In the genomic region with DNA sequence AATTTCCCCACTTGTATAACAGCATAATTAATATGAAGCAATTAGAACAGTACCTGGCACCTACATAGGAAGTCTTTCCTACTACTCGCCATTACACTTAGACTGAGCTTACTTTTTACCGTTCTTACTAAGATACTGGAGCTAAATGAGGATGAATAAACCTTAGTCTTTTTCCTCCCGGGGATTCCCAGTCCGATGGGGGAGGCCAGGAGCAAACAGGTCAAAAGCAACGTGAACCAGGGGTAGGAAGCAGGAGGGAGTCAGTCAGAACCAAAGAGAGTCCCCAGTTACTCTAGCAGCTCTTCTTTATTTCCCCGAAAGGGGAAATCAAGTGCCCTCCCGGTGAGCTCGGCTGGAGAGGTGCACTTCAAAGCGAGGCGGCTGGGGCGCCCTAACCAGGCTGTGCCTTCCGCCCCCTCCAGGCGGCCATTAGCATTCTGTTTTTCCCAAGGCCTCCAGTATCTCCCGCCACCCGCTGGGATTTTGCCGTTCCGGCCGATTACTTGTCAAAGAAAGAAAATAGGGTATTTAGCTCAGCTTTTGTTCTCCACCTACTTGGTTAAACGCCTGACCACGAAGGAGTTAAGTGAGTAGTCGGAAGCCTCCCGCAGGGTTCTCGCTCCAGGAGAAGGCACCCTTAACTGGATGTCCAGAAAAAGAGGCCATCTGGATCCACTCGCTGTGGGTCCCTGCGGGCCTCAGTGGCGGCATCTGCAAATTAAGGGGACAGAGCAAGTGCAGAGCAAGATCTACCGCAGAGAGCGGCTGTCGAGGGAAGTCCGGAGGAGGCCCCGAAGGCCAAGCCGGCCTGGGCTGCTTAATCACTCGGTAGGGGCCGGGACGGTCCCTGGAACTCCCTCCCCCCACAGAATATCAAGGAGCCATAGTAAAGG, we compare ENCODE assay signal across 8 cellular contexts. TPM values are rescaled to one million over a fixed set of nuclear protein-coding genes. Genes with fewer than 3 reads are reported as not detected.
A peak's percentile ranks its signal among the peaks of the same experiment; 100 is the strongest.
DNase-seq lines count a peak whose midpoint lies in the region; ATAC-seq and TF ChIP-seq lines count a peak whose summit lies in the region.

No MANE protein-coding gene starts in this region.

- peaks cover 0 to 1% (median 0%) of the 10 kb centered on the region in 8 donors for H3K9me3 Mint-ChIP-seq in CD4-positive, alpha-beta memory T cell
- no peaks in the 10 kb centered on the region for H3K9me3 Mint-ChIP-seq in activated CD4-positive, alpha-beta memory T cell treated with anti-CD3 and anti-CD28 coated beads for 36 hours

- H3K4me3 ChIP-seq in CD4-positive, alpha-beta memory T cell (ENCODE audit: low read length in 2 of 2) = peak overlapping the region in 1 of 2 donors; percentile 2
- H3K4me3 ChIP-seq in esophagus squamous epithelium = peak overlapping the region in 1 of 4 donors; percentile 46

- TF ChIP-seq POLR2A in esophagus squamous epithelium (IDR thresholded peaks at IDR 0.05) = no peak

- no peak for DNase-seq in CD4-positive, alpha-beta memory T cell
- peak; percentile 49 for DNase-seq in activated CD4-positive, alpha-beta memory T cell treated with anti-CD3 and anti-CD28 coated beads for 36 hours
- peak; percentile 76 for DNase-seq in islet precursor cell
- DNase-seq in esophagus squamous epithelium (lab: John Stamatoyannopoulos, UW) = no peak
- no peak for DNase-seq in UCSD-AML1 (lab: John Stamatoyannopoulos, UW; ENCODE audit: unreplicated experiment)
- no peak for DNase-seq in DMS153 (lab: John Stamatoyannopoulos, UW)
- DNase-seq in T-helper 9 cell = no peak

- H3K36me3 Mint-ChIP-seq in CD4-positive, alpha-beta memory T cell = no peaks in the 10 kb centered on the region
- H3K36me3 Mint-ChIP-seq in activated CD4-positive, alpha-beta memory T cell treated with anti-CD3 and anti-CD28 coated beads for 36 hours = no peaks in the 10 kb centered on the region

- peak in 2 of 6 experiments; percentile 3 to 31 for TF ChIP-seq CTCF in esophagus squamous epithelium (IDR thresholded peaks at IDR 0.05)

- intact Hi-C loops in CD4-positive, alpha-beta memory T cell (cut with micrococcal nuclease) = loop anchor here (5.0 kb wide), 1 partner anchor 134 kb away; no protein-coding TSS in a partner anchor
- intact Hi-C loops in activated CD4-positive, alpha-beta memory T cell treated with anti-CD3 and anti-CD28 coated beads for 36 hours (cut with micrococcal nuclease) = loop anchor here (2.0 kb wide), 1 partner anchor 16 kb away; no protein-coding TSS in a partner anchor
- intact Hi-C loops in esophagus squamous epithelium (cut with DNase I) = no loop called here

- H3K4me1 Mint-ChIP-seq in CD4-positive, alpha-beta memory T cell = peaks cover 31 to 54% (median 42%) of the 10 kb centered on the region in 4 donors
- peaks cover 43% of the 10 kb centered on the region for H3K4me1 Mint-ChIP-seq in activated CD4-positive, alpha-beta memory T cell treated with anti-CD3 and anti-CD28 coated beads for 36 hours (ENCODE audit: low read depth)

- peak overlapping the region; percentile 58 to 86 (median 72) for H3K4me3 Mint-ChIP-seq in CD4-positive, alpha-beta memory T cell
- peak overlapping the region; percentile 56 for H3K4me3 Mint-ChIP-seq in activated CD4-positive, alpha-beta memory T cell treated with anti-CD3 and anti-CD28 coated beads for 36 hours

- peak; percentile 74 for ATAC-seq in GM21360 (IDR thresholded peaks at IDR 0.05; ENCODE audit: unreplicated experiment)

- peaks cover 63% of the 10 kb centered on the region for H3K27me3 ChIP-seq in CD4-positive, alpha-beta memory T cell (ENCODE audit: insufficient read depth, low read length)
- peaks cover 12 to 97% (median 57%) of the 10 kb centered on the region in 4 donors for H3K27me3 ChIP-seq in esophagus squamous epithelium

- H3K27ac ChIP-seq in CD4-positive, alpha-beta memory T cell (ENCODE audit: low read depth, low read length) = no peak overlapping the region
- no peak overlapping the region for H3K27ac ChIP-seq in esophagus squamous epithelium

- POLR2A ChIA-PET in CD4-positive, alpha-beta memory T cell (lab: Charles Lee; ENCODE audit: partially characterized antibody) = interaction anchor here (0.6 to 1.3 kb wide), 5 partner anchors 16 to 620 kb away, joined by 3 to 4 read pairs (median 3); a partner anchor contains a TSS
- POLR2A ChIA-PET in activated CD4-positive, alpha-beta memory T cell treated with anti-CD3 and anti-CD28 coated beads for 36 hours (lab: Charles Lee) = no interaction called here

- H3K4me1 ChIP-seq in CD4-positive, alpha-beta memory T cell (ENCODE audit: insufficient read depth, low read length) = peaks cover 48% of the 10 kb centered on the region
- peaks cover 13 to 45% (median 25%) of the 10 kb centered on the region in 3 donors for H3K4me1 ChIP-seq in esophagus squamous epithelium

- H3K27me3 Mint-ChIP-seq in CD4-positive, alpha-beta memory T cell = peaks cover 70 to 71% of the 10 kb centered on the region in 2 donors
- H3K27me3 Mint-ChIP-seq in activated CD4-positive, alpha-beta memory T cell treated with anti-CD3 and anti-CD28 coated beads for 36 hours = peaks cover 77% of the 10 kb centered on the region

- CTCF ChIA-PET in CD4-positive, alpha-beta memory T cell (lab: Charles Lee; ENCODE audit: partially characterized antibody) = interaction anchor here (0.5 to 3.4 kb wide), 7 partner anchors 9 to 600 kb away, joined by 3 to 22 read pairs (median 3); no protein-coding TSS in a partner anchor
- CTCF ChIA-PET in activated CD4-positive, alpha-beta memory T cell treated with anti-CD3 and anti-CD28 coated beads for 36 hours (lab: Charles Lee) = interaction anchor here (0.5 to 3.9 kb wide), 8 partner anchors 13 to 600 kb away, joined by 3 to 21 read pairs (median 6); no protein-coding TSS in a partner anchor

- 7 to 9% methylated on average over 5 to 30 of the region's 35 CpGs for WGBS in esophagus squamous epithelium, 2 donors

- H3K9me3 ChIP-seq in CD4-positive, alpha-beta memory T cell (ENCODE audit: control insufficient read depth in 1 of 2, low read length in 2 of 2) = no peaks in the 10 kb centered on the region
- H3K9me3 ChIP-seq in esophagus squamous epithelium = no peaks in the 10 kb centered on the region

- H3K36me3 ChIP-seq in CD4-positive, alpha-beta memory T cell (ENCODE audit: insufficient read depth, low read length) = no peaks in the 10 kb centered on the region
- H3K36me3 ChIP-seq in esophagus squamous epithelium = no peaks in the 10 kb centered on the region

- no peak overlapping the region for H3K27ac Mint-ChIP-seq in CD4-positive, alpha-beta memory T cell
- no peak overlapping the region for H3K27ac Mint-ChIP-seq in activated CD4-positive, alpha-beta memory T cell treated with anti-CD3 and anti-CD28 coated beads for 36 hours

RNA-seq across cellular contexts. Expression of a gene that starts 6.3 kb away (rescaled TPM):
- 1 to 10 TPM; 4.2 to 4.8 TPM for total RNA-seq in CD4-positive, alpha-beta memory T cell
- 10 to 100 TPM in 1 of 2 donors, 1 to 10 TPM in 1; 4.0 to 10.2 TPM for polyA plus RNA-seq in CD4-positive, alpha-beta memory T cell
- total RNA-seq in activated CD4-positive, alpha-beta memory T cell treated with anti-CD3 and anti-CD28 coated beads for 36 hours = 1 to 10 TPM; 1.4 to 1.5 TPM
- total RNA-seq in esophagus squamous epithelium = under 1 TPM in 3 of 4 donors, not detected in 1; 0.18 to 0.23 (median 0.19) TPM

Comparison
In these comparisons a context has a peak if more than half of its experiments do, and no peak if none do; other contexts are left out.
1. DNase-seq: peak in activated CD4-positive, alpha-beta memory T cell treated with anti-CD3 and anti-CD28 coated beads for 36 hours (single experiment) and islet precursor cell (single experiment); none in CD4-positive, alpha-beta memory T cell (0 of 5), esophagus squamous epithelium (single experiment), UCSD-AML1 (single experiment), DMS153 (single experiment) and T-helper 9 cell (single experiment).